Comparison of ENCODE assay signal across 16 cellular contexts in genomic region chr10:452512-453504, GRCh38.
A peak's percentile ranks its signal among the peaks of the same experiment; 100 is the strongest.
DNase-seq lines count a peak whose midpoint lies in the region; ATAC-seq, FAIRE-seq and TF ChIP-seq lines count a peak whose summit lies in the region.
"Had no signal": no experiment of that assay in that cellular context is flagged by ENCODE, and none has a peak within 500 bp of the region (broad histone marks: within the 10 kb centered on the region; RNA-seq: fewer than 3 reads in every experiment).

No MANE protein-coding gene starts in this region.

- H3K9ac ChIP-seq in endocrine pancreas (ENCODE audit: control insufficient read depth, insufficient read depth, low read length): no peak overlapping the region
- no peak overlapping the region for H3K9ac ChIP-seq in Karpas-422 (ENCODE audit: low read length)

- H3K79me2 ChIP-seq in Karpas-422 (ENCODE audit: low read length): no peaks in the 10 kb centered on the region

- POLR2A ChIA-PET in naive thymus-derived CD8-positive, alpha-beta T cell (lab: Charles Lee): interaction anchor here (2.6 to 2.8 kb wide), 2 partner anchors 17 to 32 kb away, joined by 8 to 13 read pairs; no protein-coding TSS in a partner anchor

- CTCF ChIA-PET in activated naive CD4-positive, alpha-beta T cell treated with anti-CD3 and anti-CD28 coated beads, Interleukin-2, amount 10 ng/mL, durations not matched to agents 7 days and 5 days (lab: Charles Lee): no interaction called here

- FAIRE-seq in frontal cortex (lab: Jason Lieb, UNC): no peak
- FAIRE-seq: A549, D721Med had no signal

- H3K4me3 ChIP-seq in endocrine pancreas (ENCODE audit: control insufficient read depth, insufficient read depth, low read length) (peak overlapping the region; percentile 7), Karpas-422 (ENCODE audit: low read length) (no peak overlapping the region)
- H3K4me3 ChIP-seq: A549, coronary artery, upper lobe of left lung had no signal

- no peak overlapping the region for H3K27ac ChIP-seq in Karpas-422 (ENCODE audit: low read length)
- H3K27ac ChIP-seq: coronary artery, upper lobe of left lung had no signal

- peaks cover 60% of the 10 kb centered on the region for H3K4me1 Mint-ChIP-seq in activated naive CD4-positive, alpha-beta T cell treated with anti-CD3 and anti-CD28 coated beads, Interleukin-2, amount 10 ng/mL, durations not matched to agents 7 days and 5 days
- H3K4me1 Mint-ChIP-seq in naive thymus-derived CD8-positive, alpha-beta T cell: peaks cover 35 to 73% (median 61%) of the 10 kb centered on the region in 4 donors
- H3K4me1 Mint-ChIP-seq in type B pancreatic cell (ENCODE audit: unreplicated experiment): peaks cover 30% of the 10 kb centered on the region

- H3K4me3 Mint-ChIP-seq in activated naive CD4-positive, alpha-beta T cell treated with anti-CD3 and anti-CD28 coated beads, Interleukin-2, amount 10 ng/mL, durations not matched to agents 7 days and 5 days: no peak overlapping the region
- peak overlapping the region in 6 of 10 donors; percentile 33 to 75 (median 70) for H3K4me3 Mint-ChIP-seq in naive thymus-derived CD8-positive, alpha-beta T cell
- H3K4me3 Mint-ChIP-seq in type B pancreatic cell: no peak overlapping the region
- H3K4me3 Mint-ChIP-seq: nephron had no signal

- H3K9me3 ChIP-seq in endocrine pancreas (ENCODE audit: control insufficient read depth, low read length): no peaks in the 10 kb centered on the region
- no peaks in the 10 kb centered on the region for H3K9me3 ChIP-seq in Karpas-422 (ENCODE audit: low read length)
- H3K9me3 ChIP-seq: A549, upper lobe of left lung had no signal

- no peaks in the 10 kb centered on the region for H3K27me3 ChIP-seq in endocrine pancreas (ENCODE audit: control insufficient read depth, insufficient read depth, low read length)
- no peaks in the 10 kb centered on the region for H3K27me3 ChIP-seq in Karpas-422 (ENCODE audit: low read length)
- H3K27me3 ChIP-seq: upper lobe of left lung had no signal

- H3K27me3 Mint-ChIP-seq in activated naive CD4-positive, alpha-beta T cell treated with anti-CD3 and anti-CD28 coated beads, Interleukin-2, amount 10 ng/mL, durations not matched to agents 7 days and 5 days: peaks cover 21% of the 10 kb centered on the region
- no peaks in the 10 kb centered on the region for H3K27me3 Mint-ChIP-seq in naive thymus-derived CD8-positive, alpha-beta T cell
- H3K27me3 Mint-ChIP-seq in type B pancreatic cell: no peaks in the 10 kb centered on the region
- H3K27me3 Mint-ChIP-seq: activated naive CD8-positive, alpha-beta T cell had no signal

- H3K4me1 ChIP-seq in endocrine pancreas (ENCODE audit: control insufficient read depth, insufficient read depth, low read length): peaks cover 9% of the 10 kb centered on the region
- H3K4me1 ChIP-seq in Karpas-422 (ENCODE audit: low read length): no peaks in the 10 kb centered on the region
- H3K4me1 ChIP-seq: upper lobe of left lung had no signal

- no peaks in the 10 kb centered on the region for H3K36me3 ChIP-seq in endocrine pancreas (ENCODE audit: control insufficient read depth, insufficient read depth, low read length)
- H3K36me3 ChIP-seq in Karpas-422 (ENCODE audit: insufficient read depth, low read length): no peaks in the 10 kb centered on the region
- H3K36me3 ChIP-seq: upper lobe of left lung had no signal

- DNase-seq in activated naive CD4-positive, alpha-beta T cell treated with anti-CD3 and anti-CD28 coated beads, Interleukin-2, amount 10 ng/mL, durations not matched to agents 7 days and 5 days: no peak
- no peak for DNase-seq in activated naive CD4-positive, alpha-beta T cell treated with anti-CD3 and anti-CD28 coated beads, Interleukin-2, amount 50 U/mL, for 72 hours (ENCODE audit: low spot score in 2 of 2)
- DNase-seq in naive thymus-derived CD8-positive, alpha-beta T cell: no peak
- DNase-seq in type B pancreatic cell (ENCODE audit: extremely low spot score, unreplicated experiment): no peak
- DNase-seq in Karpas-422: no peak
- DNase-seq in frontal cortex (ENCODE audit: low spot score in 2 of 2): no peak
- DNase-seq in DMS79 (lab: John Stamatoyannopoulos, UW): no peak
- DNase-seq: NCI-H1105 treated with DMSO at 0.1 percent for 48 hours, NCI-H774, upper lobe of left lung had no signal

- no peak overlapping the region for H2AFZ ChIP-seq in Karpas-422 (ENCODE audit: low read length)

- peak overlapping the region; percentile 11 for H3K27ac Mint-ChIP-seq in activated naive CD4-positive, alpha-beta T cell treated with anti-CD3 and anti-CD28 coated beads, Interleukin-2, amount 10 ng/mL, durations not matched to agents 7 days and 5 days
- H3K27ac Mint-ChIP-seq in activated naive CD4-positive, alpha-beta T cell treated with anti-CD3 and anti-CD28 coated beads, Interleukin-2, amount 50 U/mL, for 72 hours: no peak overlapping the region
- H3K27ac Mint-ChIP-seq in naive thymus-derived CD8-positive, alpha-beta T cell: peak overlapping the region in 9 of 10 donors; percentile 2 to 96 (median 69)
- peak overlapping the region; percentile 54 for H3K27ac Mint-ChIP-seq in type B pancreatic cell
- H3K27ac Mint-ChIP-seq: activated naive CD8-positive, alpha-beta T cell; nephron had no signal

- no peaks in the 10 kb centered on the region for H3K9me2 ChIP-seq in Karpas-422 (replicated peaks; ENCODE audit: insufficient read depth, low read length)

- no peaks in the 10 kb centered on the region for H3K9me3 Mint-ChIP-seq in activated naive CD4-positive, alpha-beta T cell treated with anti-CD3 and anti-CD28 coated beads, Interleukin-2, amount 10 ng/mL, durations not matched to agents 7 days and 5 days
- peaks cover 0 to 5% of the 10 kb centered on the region in 2 donors for H3K9me3 Mint-ChIP-seq in activated naive CD4-positive, alpha-beta T cell treated with anti-CD3 and anti-CD28 coated beads, Interleukin-2, amount 50 U/mL, for 72 hours
- H3K9me3 Mint-ChIP-seq in naive thymus-derived CD8-positive, alpha-beta T cell: peaks cover 0 to 7% (median 0%) of the 10 kb centered on the region in 9 donors
- H3K9me3 Mint-ChIP-seq in type B pancreatic cell: no peaks in the 10 kb centered on the region
- H3K9me3 Mint-ChIP-seq: nephron had no signal

- no peak overlapping the region for H3K4me2 ChIP-seq in Karpas-422 (ENCODE audit: low read depth, low read length, poor library complexity, severe bottlenecking)
- H3K4me2 ChIP-seq: A549 had no signal

- TF ChIP-seq CTCF in type B pancreatic cell (conservative IDR thresholded peaks at IDR 0.05): no peak

- no peaks in the 10 kb centered on the region for H4K20me1 ChIP-seq in Karpas-422 (ENCODE audit: insufficient read depth, low read depth, low read length)

- H3K36me3 Mint-ChIP-seq in activated naive CD4-positive, alpha-beta T cell treated with anti-CD3 and anti-CD28 coated beads, Interleukin-2, amount 10 ng/mL, durations not matched to agents 7 days and 5 days: no peaks in the 10 kb centered on the region
- H3K36me3 Mint-ChIP-seq in activated naive CD4-positive, alpha-beta T cell treated with anti-CD3 and anti-CD28 coated beads, Interleukin-2, amount 50 U/mL, for 72 hours: peaks cover 0 to 9% of the 10 kb centered on the region in 2 donors
- H3K36me3 Mint-ChIP-seq in naive thymus-derived CD8-positive, alpha-beta T cell: no peaks in the 10 kb centered on the region
- H3K36me3 Mint-ChIP-seq in type B pancreatic cell: peaks cover 13% of the 10 kb centered on the region
- H3K36me3 Mint-ChIP-seq: activated naive CD8-positive, alpha-beta T cell had no signal

- ATAC-seq in activated naive CD4-positive, alpha-beta T cell treated with anti-CD3 and anti-CD28 coated beads, Interleukin-2, amount 50 U/mL, for 72 hours: no peak
- no peak for ATAC-seq in naive thymus-derived CD8-positive, alpha-beta T cell
- ATAC-seq: A549 had no signal

Comparison
In these comparisons a context has a peak if more than half of its experiments do, and no peak if none do; other contexts are left out.
1. H3K27ac Mint-ChIP-seq: peak in activated naive CD4-positive, alpha-beta T cell treated with anti-CD3 and anti-CD28 coated beads, Interleukin-2, amount 10 ng/mL, durations not matched to agents 7 days and 5 days (single experiment), naive thymus-derived CD8-positive, alpha-beta T cell (9 of 10) and type B pancreatic cell (single experiment); none in activated naive CD4-positive, alpha-beta T cell treated with anti-CD3 and anti-CD28 coated beads, Interleukin-2, amount 50 U/mL, for 72 hours (0 of 2).
2. H3K4me3 Mint-ChIP-seq: peak in naive thymus-derived CD8-positive, alpha-beta T cell (6 of 10); none in activated naive CD4-positive, alpha-beta T cell treated with anti-CD3 and anti-CD28 coated beads, Interleukin-2, amount 10 ng/mL, durations not matched to agents 7 days and 5 days (single experiment) and type B pancreatic cell (single experiment).